Comparison of ENCODE assay signal across 22 cellular contexts in the genomic region with DNA sequence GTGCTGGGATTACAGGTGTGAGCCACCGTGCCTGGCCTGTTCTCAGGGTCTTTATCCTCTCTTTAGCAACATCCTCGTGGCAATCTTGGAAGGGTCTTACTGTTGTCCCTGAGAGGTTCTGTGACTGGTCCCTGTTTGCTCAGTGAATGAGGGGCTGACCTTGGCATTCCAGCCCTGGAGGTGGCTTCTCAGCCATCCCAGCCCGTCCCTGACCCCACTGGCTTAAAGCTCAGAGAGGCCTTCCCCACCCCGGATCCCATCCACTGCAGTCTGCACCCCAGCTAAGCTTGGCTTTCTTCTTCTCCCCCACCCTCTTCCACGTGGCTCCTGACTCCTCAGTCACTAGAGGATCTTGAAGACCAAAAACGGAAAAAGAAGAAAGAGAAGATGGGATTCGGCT.
A peak's percentile ranks its signal among the peaks of the same experiment; 100 is the strongest.
DNase-seq lines count a peak whose midpoint lies in the region; ATAC-seq and TF ChIP-seq lines count a peak whose summit lies in the region.
"Had no signal": no experiment of that assay in that cellular context is flagged by ENCODE, and none has a peak within 500 bp of the region (broad histone marks: within the 10 kb centered on the region; RNA-seq: fewer than 3 reads in every experiment).

No MANE protein-coding gene starts in this region.

- H3K36me3 Mint-ChIP-seq in natural killer cell: no peaks in the 10 kb centered on the region
- H3K36me3 Mint-ChIP-seq: CD14-positive monocyte; CD8-positive, alpha-beta memory T cell had no signal

- H3K9ac ChIP-seq in Loucy (ENCODE audit: low read depth, low read length, poor library complexity, severe bottlenecking): peak overlapping the region; percentile 73

- H3K79me2 ChIP-seq in Loucy (ENCODE audit: insufficient read depth, low read length): no peaks in the 10 kb centered on the region
- H3K79me2 ChIP-seq in osteoblast (ENCODE audit: insufficient read depth, low read length): no peaks in the 10 kb centered on the region

- TF ChIP-seq CTCF in Loucy (conservative IDR thresholded peaks at IDR 0.05; ENCODE audit: low read length): no peak
- no peak for TF ChIP-seq CTCF in natural killer cell (IDR thresholded peaks at IDR 0.05)
- no peak for TF ChIP-seq CTCF in osteoblast (IDR thresholded peaks at IDR 0.05; ENCODE audit: extremely low read depth, low read depth, low read length)
- TF ChIP-seq CTCF in BE2C (IDR thresholded peaks at IDR 0.05; ENCODE audit: low read depth, low read length): no peak

- DNase-seq in natural killer cell (no peak), osteoblast (ENCODE audit: insufficient read length, low spot score, missing footprints) (peak; percentile 67), AG08395 (ENCODE audit: low spot score) (no peak), BE2C (no peak)
- DNase-seq in activated CD4-positive, CD25-positive, alpha-beta regulatory T cell treated with anti-CD3 and anti-CD28 coated beads, Interleukin-2, amount 50 U/mL, for 72 hours: no peak
- DNase-seq in activated CD8-positive, alpha-beta memory T cell treated with anti-CD3 and anti-CD28 coated beads, Interleukin-2, amount 50 U/mL, for 4 hours: no peak
- DNase-seq: 8988T; ACHN; CD4-positive, alpha-beta T cell; DMS 273 treated with DMSO at 0.1 percent for 48 hours; DMS79; EL; GDM1; GOT3; HFFc6 had no signal

- intact Hi-C loops in natural killer cell (cut with micrococcal nuclease): loop anchor here (5.0 kb wide), 1 partner anchor 182 kb away; a partner anchor contains a TSS

- H3K4me1 Mint-ChIP-seq in natural killer cell: peaks cover 21 to 43% of the 10 kb centered on the region in 2 donors
- H3K4me1 Mint-ChIP-seq: CD14-positive monocyte had no signal

- H3K4me1 ChIP-seq in Loucy (ENCODE audit: insufficient read depth, low read length, poor library complexity, severe bottlenecking) (peaks cover 32% of the 10 kb centered on the region), osteoblast (ENCODE audit: insufficient read depth, low read length) (no peaks in the 10 kb centered on the region), BE2C (no peaks in the 10 kb centered on the region)
- H3K4me1 ChIP-seq: A549, HAP-1 had no signal

- peak in 2 of 3 donors; percentile 0 for ATAC-seq in natural killer cell
- ATAC-seq: A549, GM12878 had no signal

- no peaks in the 10 kb centered on the region for H3K36me3 ChIP-seq in Loucy (ENCODE audit: insufficient read depth, low read length)
- peaks cover 19% of the 10 kb centered on the region for H3K36me3 ChIP-seq in osteoblast (ENCODE audit: insufficient read depth, low read length)
- H3K36me3 ChIP-seq in BE2C: no peaks in the 10 kb centered on the region

- H4K20me1 ChIP-seq in Loucy (ENCODE audit: insufficient read depth, low read length, poor library complexity, severe bottlenecking) (no peaks in the 10 kb centered on the region), osteoblast (ENCODE audit: insufficient read depth, low read length) (no peaks in the 10 kb centered on the region)

- H3K9me3 ChIP-seq in Loucy (ENCODE audit: insufficient read depth, low read depth, low read length): peaks cover 5% of the 10 kb centered on the region; the same call in 1 of the 2 replicates
- no peaks in the 10 kb centered on the region for H3K9me3 ChIP-seq in osteoblast (ENCODE audit: low read depth, low read length)
- no peaks in the 10 kb centered on the region for H3K9me3 ChIP-seq in BE2C
- H3K9me3 ChIP-seq: A549 had no signal

- peak overlapping the region; percentile 66 for H3K4me3 Mint-ChIP-seq in natural killer cell
- H3K4me3 Mint-ChIP-seq: CD14-positive monocyte; CD4-positive, alpha-beta T cell; HFFc6 had no signal

- H3K27me3 ChIP-seq in Loucy (ENCODE audit: insufficient read depth, low read length, poor library complexity, severe bottlenecking): no peaks in the 10 kb centered on the region
- H3K27me3 ChIP-seq in osteoblast (ENCODE audit: insufficient read depth, low read length): no peaks in the 10 kb centered on the region
- no peaks in the 10 kb centered on the region for H3K27me3 ChIP-seq in BE2C
- H3K27me3 ChIP-seq: BLaER1 treated with 17β-estradiol and CSF1 and Interleukin-3, amounts not matched to agents 10 nM and 100 nM had no signal

- no peaks in the 10 kb centered on the region for H3F3A ChIP-seq in Loucy (ENCODE audit: low read depth)

- H3K4me2 ChIP-seq in Loucy (ENCODE audit: low read depth, low read length, poor library complexity, severe bottlenecking) (peak overlapping the region; percentile 72), osteoblast (ENCODE audit: insufficient read depth, low read length) (no peak overlapping the region)
- H3K4me2 ChIP-seq: A549 had no signal

- H3K4me3 ChIP-seq in Loucy (ENCODE audit: low read length, poor library complexity, severe bottlenecking) (peak overlapping the region; percentile 65), osteoblast (ENCODE audit: insufficient read depth, low read length) (no peak overlapping the region), BE2C (ENCODE audit: low read depth, low read length) (no peak overlapping the region)
- H3K4me3 ChIP-seq: A549; BLaER1 treated with 17β-estradiol and CSF1 and Interleukin-3, amounts not matched to agents 10 nM and 100 nM; GM12878; HAP-1 had no signal

- peak overlapping the region; percentile 89 to 90 for H3K27ac Mint-ChIP-seq in natural killer cell
- H3K27ac Mint-ChIP-seq: CD4-positive, alpha-beta T cell; HFFc6 had no signal

- no peaks in the 10 kb centered on the region for H3K27me3 Mint-ChIP-seq in natural killer cell (ENCODE audit: low read depth in 2 of 2)
- H3K27me3 Mint-ChIP-seq: CD4-positive, alpha-beta T cell had no signal

- H2AFZ ChIP-seq in Loucy (ENCODE audit: low read length) (no peak overlapping the region), osteoblast (ENCODE audit: low read length) (no peak overlapping the region)

- no peaks in the 10 kb centered on the region for H3K9me3 Mint-ChIP-seq in natural killer cell
- H3K9me3 Mint-ChIP-seq: CD4-positive, alpha-beta T cell; CD8-positive, alpha-beta memory T cell had no signal

- H3K9me2 ChIP-seq in Loucy (replicated peaks; ENCODE audit: low read depth, low read length): no peaks in the 10 kb centered on the region

- H3K27ac ChIP-seq in osteoblast (ENCODE audit: low read depth, low read length): no peak overlapping the region
- H3K27ac ChIP-seq: A549; BLaER1 treated with 17β-estradiol and CSF1 and Interleukin-3, amounts not matched to agents 10 nM and 100 nM had no signal
